ENCODE assay signal across 1 cellular context in genomic region chr6:13336553-13336952, GRCh38.
A peak's percentile ranks its signal among the peaks of the same experiment; 100 is the strongest.
TF ChIP-seq lines count a peak whose summit lies in the region.

No MANE protein-coding gene starts in this region.

TF ChIP-seq in HEK293, 187 proteins besides CTCF, POLR2A, EP300 and RAD21 (continued from another document):
- TF ChIP-seq ZNF449 (tag by site-specific recombination; IDR thresholded peaks at IDR 0.05), result no peak
- no peak for TF ChIP-seq ZSCAN23 (tag by site-specific recombination; IDR thresholded peaks at IDR 0.05)
- TF ChIP-seq ZBTB8A (tag by site-specific recombination; IDR thresholded peaks at IDR 0.05), result peak; percentile 23; the same call in 1 of the 2 replicates
- TF ChIP-seq ZNF548 (tag by site-specific recombination; IDR thresholded peaks at IDR 0.05), result no peak
- no peak for TF ChIP-seq ZBTB17 (tag by site-specific recombination; IDR thresholded peaks at IDR 0.05)
- TF ChIP-seq ZNF670 (tag by site-specific recombination; IDR thresholded peaks at IDR 0.05; ENCODE audit: low read depth), result no peak
- no peak for TF ChIP-seq YY1 (tag by site-specific recombination; IDR thresholded peaks at IDR 0.05)
- no peak for TF ChIP-seq HOXD13 (CRISPR knock-in tag; IDR thresholded peaks at IDR 0.05; ENCODE audit: borderline replicate concordance)
- TF ChIP-seq ZFHX2 (tag by site-specific recombination; conservative IDR thresholded peaks at IDR 0.05), result peak; percentile 42
- TF ChIP-seq PRDM10 (tag by site-specific recombination; IDR thresholded peaks at IDR 0.05), result peak; percentile 47
